22 cellular contexts compared by ENCODE assay signal in genomic region chr17:31649302-31649701, GRCh38.
DNase-seq lines count a peak whose midpoint lies in the region; ATAC-seq and TF ChIP-seq lines count a peak whose summit lies in the region.
"Had no signal": no experiment of that assay in that cellular context is flagged by ENCODE, and none has a peak within 500 bp of the region (broad histone marks: within the 10 kb centered on the region; RNA-seq: fewer than 3 reads in every experiment).

No MANE protein-coding gene starts in this region.

- H4K5ac ChIP-seq in IMR-90 (ENCODE audit: low read depth, low read length): no peak overlapping the region

- H3K4ac ChIP-seq in IMR-90 (ENCODE audit: low read depth, low read length): no peak overlapping the region

- ATAC-seq in IMR-90 (ENCODE audit: low read depth) (no peak), left lung (peak; percentile 74), GM19035 (IDR thresholded peaks at IDR 0.05; ENCODE audit: unreplicated experiment) (no peak)
- ATAC-seq: A549 had no signal

- POLR2A ChIA-PET in IMR-90 (lab: Charles Lee; ENCODE audit: unreplicated experiment): no interaction called here

- intact Hi-C loops in IMR-90 (cut with micrococcal nuclease): loop anchor here (5.0 kb wide), 1 partner anchor 33 kb away; no protein-coding TSS in a partner anchor
- intact Hi-C loops in left lung (cut with DNase I): no loop called here
- intact Hi-C loops in thyroid gland (cut with DNase I): no loop called here

- H3K4me2 ChIP-seq in IMR-90 (ENCODE audit: low read depth, low read length): no peak overlapping the region
- H3K4me2 ChIP-seq: A549; BLaER1 treated with 17β-estradiol and CSF1 and Interleukin-3, amounts not matched to agents 10 nM and 100 nM had no signal

- H3K27me3 ChIP-seq in IMR-90 (ENCODE audit: control insufficient read depth, insufficient read depth, low read length): no peaks in the 10 kb centered on the region
- no peaks in the 10 kb centered on the region for H3K27me3 ChIP-seq in left lung
- no peaks in the 10 kb centered on the region for H3K27me3 ChIP-seq in thyroid gland
- H3K27me3 ChIP-seq: BE2C; BLaER1 treated with 17β-estradiol and CSF1 and Interleukin-3, amounts not matched to agents 10 nM and 100 nM had no signal

- no peak overlapping the region for H3K56ac ChIP-seq in IMR-90 (ENCODE audit: extremely low read depth, insufficient read depth, low read length)

- H3K18ac ChIP-seq in IMR-90 (ENCODE audit: low read depth, low read length): no peak overlapping the region

- H2AK9ac ChIP-seq in IMR-90 (replicated peaks; ENCODE audit: low read depth, low read length, poor library complexity): no peak overlapping the region

- H3K9ac ChIP-seq in IMR-90 (ENCODE audit: low read depth, low read length): no peak overlapping the region
- H3K9ac ChIP-seq: BLaER1 treated with 17β-estradiol and CSF1 and Interleukin-3, amounts not matched to agents 10 nM and 100 nM; GM23248 had no signal

- H4K20me1 ChIP-seq in IMR-90 (ENCODE audit: insufficient read depth, low read length): no peaks in the 10 kb centered on the region
- H4K20me1 ChIP-seq: BLaER1 treated with 17β-estradiol and CSF1 and Interleukin-3, amounts not matched to agents 10 nM and 100 nM had no signal

- H4K91ac ChIP-seq in IMR-90 (ENCODE audit: insufficient read depth, low read depth, low read length): no peak overlapping the region

- H3K23ac ChIP-seq in IMR-90 (ENCODE audit: low read depth, low read length): no peak overlapping the region

- CTCF ChIA-PET in IMR-90 (lab: Yijun Ruan, JAX): no interaction called here

- 90% methylated on average over 2 of the region's 3 CpGs; no CpG with 5 or more reads in 1 of the 2 experiments for WGBS in IMR-90 (ENCODE audit: extremely low coverage in 2 of 2, insufficient read length in 1 of 2), 2 experiments
- WGBS in thyroid gland, 2 donors: 34 to 41% methylated on average over 3 of the region's 3 CpGs

- dilution Hi-C loops in IMR-90 (cut with HindIII; ENCODE audit: low sequenced_read_pairs, unreplicated experiment): no loop called here

- H3K79me1 ChIP-seq in IMR-90 (ENCODE audit: low read depth in 1 of 2, low read length in 2 of 2): no peaks in the 10 kb centered on the region

- no peak for TF ChIP-seq RAD21 in IMR-90 (IDR thresholded peaks at IDR 0.05; ENCODE audit: low read length)

- 0 out of 2 replicates have a peak overlapping the region, but pooled peaks have one; percentile 41 for H3K14ac ChIP-seq in IMR-90 (replicated peaks; ENCODE audit: low read depth, low read length)

- no peak overlapping the region for H2AK5ac ChIP-seq in IMR-90 (ENCODE audit: low read depth, low read length)

- H2BK20ac ChIP-seq in IMR-90 (ENCODE audit: low read depth, low read length): no peak overlapping the region

- peak overlapping the region; percentile 70 for H2AFZ ChIP-seq in IMR-90 (replicated peaks; ENCODE audit: low read length, poor library complexity)
- H2AFZ ChIP-seq: GM23248 had no signal

- no peak overlapping the region for H2BK5ac ChIP-seq in IMR-90 (ENCODE audit: low read depth, low read length, poor library complexity, severe bottlenecking)

- no peak overlapping the region for H2BK15ac ChIP-seq in IMR-90 (ENCODE audit: low read depth, low read length)

- no peaks in the 10 kb centered on the region for H3K4me1 ChIP-seq in IMR-90 (ENCODE audit: control insufficient read depth, insufficient read depth, low read length)
- no peaks in the 10 kb centered on the region for H3K4me1 ChIP-seq in left lung
- H3K4me1 ChIP-seq in thyroid gland: no peaks in the 10 kb centered on the region
- H3K4me1 ChIP-seq: A549; BE2C; BLaER1 treated with 17β-estradiol and CSF1 and Interleukin-3, amounts not matched to agents 10 nM and 100 nM had no signal

- H3K9me3 ChIP-seq in IMR-90 (ENCODE audit: control insufficient read depth, insufficient read depth, low read length): peaks cover 17% of the 10 kb centered on the region
- H3K9me3 ChIP-seq in left lung: peaks cover 0 to 19% of the 10 kb centered on the region in 2 donors
- H3K9me3 ChIP-seq in thyroid gland: no peaks in the 10 kb centered on the region
- H3K9me3 ChIP-seq: BE2C had no signal

- in situ Hi-C loops in IMR-90 (cut with MboI; ENCODE audit: low sequenced_read_pairs): no loop called here

- H3K9me1 ChIP-seq in IMR-90 (ENCODE audit: insufficient read depth, low read length): no peaks in the 10 kb centered on the region

- no peaks in the 10 kb centered on the region for H3K36me3 ChIP-seq in IMR-90 (ENCODE audit: control insufficient read depth, insufficient read depth, low read length)
- no peaks in the 10 kb centered on the region for H3K36me3 ChIP-seq in left lung
- H3K36me3 ChIP-seq in thyroid gland: no peaks in the 10 kb centered on the region
- H3K36me3 ChIP-seq: BE2C; BLaER1 treated with 17β-estradiol and CSF1 and Interleukin-3, amounts not matched to agents 10 nM and 100 nM had no signal

- H3K4me3 ChIP-seq in IMR-90 (ENCODE audit: insufficient read depth, low read depth, low read length) (no peak overlapping the region), epithelial cell of esophagus (ENCODE audit: low read length) (no peak overlapping the region), left lung (no peak overlapping the region), thyroid gland (replicated peaks in 1 of 3) (no peak overlapping the region)
- H3K4me3 ChIP-seq: A549; BLaER1 treated with 17β-estradiol and CSF1 and Interleukin-3, amounts not matched to agents 10 nM and 100 nM; GM23248 had no signal

- H3K27ac ChIP-seq in IMR-90 (ENCODE audit: insufficient read depth, low read length) (no peak overlapping the region), left lung (no peak overlapping the region), thyroid gland (no peak overlapping the region)
- H3K27ac ChIP-seq: A549; BLaER1 treated with 17β-estradiol and CSF1 and Interleukin-3, amounts not matched to agents 10 nM and 100 nM; GM23248 had no signal

- no peak overlapping the region for H4K8ac ChIP-seq in IMR-90 (ENCODE audit: low read depth in 2 of 2, low read length in 2 of 2)

- DNase-seq in IMR-90: no peak
- peak; percentile 52 for DNase-seq in epithelial cell of esophagus (ENCODE audit: low read depth)
- no peak for DNase-seq in left lung
- peak; percentile 49 to 58 for DNase-seq in thyroid gland
- no peak for DNase-seq in GDM1 (lab: John Stamatoyannopoulos, UW)
- DNase-seq in NOMO-1 (lab: John Stamatoyannopoulos, UW; ENCODE audit: unreplicated experiment in 2 of 2): no peak
- DNase-seq: 8988T; ACHN; AML-193; BE2C; CD4-positive, alpha-beta T cell; CD8-positive, alpha-beta memory T cell; DMS 273 treated with DMSO at 0.1 percent for 48 hours; DMS79; EL; GF-D8; GM23248; H7; HCEC 1CT had no signal

- BruUV-seq in IMR-90 (replicated peaks; lab: Mats Ljungman, UMichigan): no TSS peak

- H2BK120ac ChIP-seq in IMR-90 (ENCODE audit: low read depth, low read length): no peak overlapping the region

- no peak for TF ChIP-seq CTCF in IMR-90 (conservative IDR thresholded peaks at IDR 0.05; ENCODE audit: low read depth, low read length)
- TF ChIP-seq CTCF in epithelial cell of esophagus (IDR thresholded peaks at IDR 0.05; ENCODE audit: insufficient read depth, low read depth, low read length, missing control alignments): no peak
- TF ChIP-seq CTCF in left lung (IDR thresholded peaks at IDR 0.05): no peak
- no peak for TF ChIP-seq CTCF in thyroid gland (IDR thresholded peaks at IDR 0.05)

- TF ChIP-seq POLR2A in IMR-90 (IDR thresholded peaks at IDR 0.05; ENCODE audit: low read depth, low read length): no peak
- TF ChIP-seq POLR2A in thyroid gland (IDR thresholded peaks at IDR 0.05): no peak

TF ChIP-seq in IMR-90, 13 proteins besides CTCF, POLR2A, EP300 and RAD21:
- no peak for TF ChIP-seq ELK1 (IDR thresholded peaks at IDR 0.05; ENCODE audit: borderline replicate concordance, low read depth, low read length)
- TF ChIP-seq RCOR1 (IDR thresholded peaks at IDR 0.05; ENCODE audit: insufficient replicate concordance, low read length): no peak
- TF ChIP-seq USF2 (IDR thresholded peaks at IDR 0.05; ENCODE audit: low read depth, low read length): no peak
- no peak for TF ChIP-seq FOS (IDR thresholded peaks at IDR 0.05; ENCODE audit: low read depth, low read length)
- TF ChIP-seq CEBPB (IDR thresholded peaks at IDR 0.05; ENCODE audit: low read depth, low read length): no peak
- TF ChIP-seq MAZ (IDR thresholded peaks at IDR 0.05; ENCODE audit: borderline replicate concordance, low read depth, low read length): no peak
- TF ChIP-seq MXI1 (IDR thresholded peaks at IDR 0.05; ENCODE audit: borderline replicate concordance, low read depth, low read length): no peak
- no peak for TF ChIP-seq CHD1 (IDR thresholded peaks at IDR 0.05; ENCODE audit: low read depth, low read length)
- TF ChIP-seq BHLHE40 (IDR thresholded peaks at IDR 0.05; ENCODE audit: low read depth, low read length): no peak
- TF ChIP-seq SMC3 (IDR thresholded peaks at IDR 0.05; ENCODE audit: low read depth, low read length): no peak
- TF ChIP-seq RFX5 (IDR thresholded peaks at IDR 0.05; ENCODE audit: low read depth, low read length): no peak
- no peak for TF ChIP-seq MAFK (IDR thresholded peaks at IDR 0.05; ENCODE audit: low read depth, low read length)
- no peak for TF ChIP-seq NFE2L2 (IDR thresholded peaks at IDR 0.05; ENCODE audit: low read depth, low read length)

Comparison
In these comparisons a context has a peak if more than half of its experiments do, and no peak if none do; other contexts are left out.
1. DNase-seq: peak in epithelial cell of esophagus (single experiment) and thyroid gland (2 of 2); none in IMR-90 (single experiment), left lung (0 of 2), GDM1 (single experiment) and NOMO-1 (0 of 2).